ENCODE assay signal across 19 cellular contexts in genomic region chr22:36097880-36098279, GRCh38.
DNase-seq lines count a peak whose midpoint lies in the region; ATAC-seq, FAIRE-seq and TF ChIP-seq lines count a peak whose summit lies in the region.
"Had no signal": no experiment of that assay in that cellular context is flagged by ENCODE, and none has a peak within 500 bp of the region (broad histone marks: within the 10 kb centered on the region; RNA-seq: fewer than 3 reads in every experiment).

No MANE protein-coding gene starts in this region.

- H3K9ac ChIP-seq in kidney (ENCODE audit: low read length in 2 of 2) = no peak overlapping the region

- no peak for TF ChIP-seq POLR2A in A549 (IDR thresholded peaks at IDR 0.05; ENCODE audit: low read length)

- no peak for TF ChIP-seq EP300 in A549 (IDR thresholded peaks at IDR 0.05)

- no peaks in the 10 kb centered on the region for H3K36me3 ChIP-seq in HEK293 (ENCODE audit: control insufficient read depth in 2 of 2, insufficient read depth in 1 of 2, low read length in 2 of 2)
- H3K36me3 ChIP-seq in bronchial epithelial cell (ENCODE audit: control insufficient read depth, insufficient read depth, low read length) = no peaks in the 10 kb centered on the region
- H3K36me3 ChIP-seq in kidney (ENCODE audit: control insufficient read depth in 1 of 2, insufficient read depth in 2 of 2, low read length in 2 of 2) = no peaks in the 10 kb centered on the region

- no peak for DNase-seq in A549 (ENCODE audit: low read depth in 1 of 2, low spot score in 1 of 2)
- peak; percentile 38 for DNase-seq in bronchial epithelial cell (ENCODE audit: low read depth)
- peak; percentile 24 for DNase-seq in kidney
- no peak for DNase-seq in midbrain (lab: John Stamatoyannopoulos, UW)
- no peak for DNase-seq in anterior cingulate cortex (lab: John Stamatoyannopoulos, UW)
- DNase-seq: C1 segment of cervical spinal cord; Caco-2; CD8-positive, alpha-beta T cell; KG1; MM.1S; NCI-H2029; NCI-H446; NCI-H524 treated with DMSO at 0.1 percent for 48 hours; NCI-H82; NK-92 treated with Interleukin-12 subunit alpha and Interleukin-12 subunit beta, amount 100 ng/mL, for 24 hours; PC-3 had no signal

- intact Hi-C loops in kidney (cut with DNase I) = no loop called here

- no peak for TF ChIP-seq RAD21 in A549 (conservative IDR thresholded peaks at IDR 0.05 in 1 of 2, IDR thresholded peaks at IDR 0.05 in 1 of 2)

- no peak overlapping the region for H3K27ac ChIP-seq in A549
- no peak overlapping the region for H3K27ac ChIP-seq in HEK293 (ENCODE audit: extremely low read depth, low read depth, low read length)
- H3K27ac ChIP-seq in kidney (ENCODE audit: low read depth in 2 of 2, low read length in 2 of 2) = no peak overlapping the region

- CTCF ChIA-PET in A549 (lab: Yijun Ruan, JAX) (no interaction called here), HEK293 (lab: Yijun Ruan, JAX) (interaction anchor here (0.6 kb wide), 1 partner anchor 163 kb away, joined by 6 read pairs; no protein-coding TSS in a partner anchor)

- H3K4me1 ChIP-seq in A549 = no peaks in the 10 kb centered on the region
- H3K4me1 ChIP-seq in HEK293 (ENCODE audit: control insufficient read depth, insufficient read depth, low read length) = no peaks in the 10 kb centered on the region
- H3K4me1 ChIP-seq in kidney (ENCODE audit: control insufficient read depth in 1 of 2, insufficient read depth in 1 of 2, low read depth in 1 of 2, low read length in 2 of 2) = no peaks in the 10 kb centered on the region
- H3K4me1 ChIP-seq: Caco-2 had no signal

- WGBS in A549 (ENCODE audit: missing lambda C conversion rate) = 84% methylated on average over 8 of the region's 8 CpGs

- POLR2A ChIA-PET in A549 (lab: Yijun Ruan, JAX) = no interaction called here
- POLR2A ChIA-PET in HEK293 (lab: Yijun Ruan, JAX) = no interaction called here

- no peak overlapping the region for H3K4me2 ChIP-seq in A549

- no peak for ATAC-seq in A549
- ATAC-seq in HG02759 (IDR thresholded peaks at IDR 0.05; ENCODE audit: unreplicated experiment) = no peak
- ATAC-seq: CD8-positive, alpha-beta T cell; PC-3 had no signal

- H3K4me3 ChIP-seq in A549 (no peak overlapping the region), HEK293 (ENCODE audit: low read depth, low read length) (no peak overlapping the region), bronchial epithelial cell (ENCODE audit: low read depth, low read length) (no peak overlapping the region), kidney (ENCODE audit: low read length in 2 of 2) (no peak overlapping the region)

- no peak for TF ChIP-seq CTCF in A549 (IDR thresholded peaks at IDR 0.05)
- no peak for TF ChIP-seq CTCF in HEK293 (tag by site-specific recombination; IDR thresholded peaks at IDR 0.05)
- no peak for TF ChIP-seq CTCF in bronchial epithelial cell (IDR thresholded peaks at IDR 0.05; ENCODE audit: insufficient read depth, low read length, severe bottlenecking)
- no peak for TF ChIP-seq CTCF in kidney (IDR thresholded peaks at IDR 0.05; ENCODE audit: borderline replicate concordance, extremely low read depth, insufficient read depth)

- FAIRE-seq in A549 (lab: Jason Lieb, UNC) = no peak
- FAIRE-seq in bronchial epithelial cell (lab: Jason Lieb, UNC) = no peak
- FAIRE-seq in kidney (lab: Jason Lieb, UNC) = no peak
- FAIRE-seq: G401.6 had no signal

- H3K27me3 ChIP-seq in bronchial epithelial cell (ENCODE audit: control insufficient read depth, insufficient read depth, low read length) = no peaks in the 10 kb centered on the region

- no peaks in the 10 kb centered on the region for H3K9me3 ChIP-seq in A549
- no peaks in the 10 kb centered on the region for H3K9me3 ChIP-seq in HEK293 (ENCODE audit: control insufficient read depth, insufficient read depth, low read depth, low read length)
- H3K9me3 ChIP-seq in kidney (ENCODE audit: control insufficient read depth in 1 of 2, low read length in 2 of 2) = no peaks in the 10 kb centered on the region
- H3K9me3 ChIP-seq: Caco-2 had no signal

TF ChIP-seq in A549, 52 proteins besides CTCF, POLR2A, EP300 and RAD21:
- no peak for TF ChIP-seq EHF (CRISPR knock-in tag; IDR thresholded peaks at IDR 0.05)
- TF ChIP-seq FOXS1 (CRISPR knock-in tag; IDR thresholded peaks at IDR 0.05) = no peak
- TF ChIP-seq PHF8 (IDR thresholded peaks at IDR 0.05; ENCODE audit: borderline replicate concordance, low read depth) = no peak
- TF ChIP-seq RFX5 (IDR thresholded peaks at IDR 0.05) = peak; percentile 83
- TF ChIP-seq FOSL2 (IDR thresholded peaks at IDR 0.05) = no peak
- no peak for TF ChIP-seq FOSL2 (CRISPR knock-in tag; IDR thresholded peaks at IDR 0.05)
TF ChIP-seq in A549: peak in this region for 1.

TF ChIP-seq in HEK293, 187 proteins besides CTCF, POLR2A, EP300 and RAD21:
- TF ChIP-seq EGR2 (tag by site-specific recombination; IDR thresholded peaks at IDR 0.05; ENCODE audit: low read depth) (0 out of 2 replicates have a peak, but pooled peaks have one; percentile 12), SP2 (tag by site-specific recombination; IDR thresholded peaks at IDR 0.05) (no peak), ZNF521 (tag by site-specific recombination; IDR thresholded peaks at IDR 0.05) (no peak), ZNF645 (tag by site-specific recombination; IDR thresholded peaks at IDR 0.05) (no peak), TCF7L2 (IDR thresholded peaks at IDR 0.05; ENCODE audit: borderline replicate concordance, low read depth, low read length) (no peak)

Comparison
In these comparisons a context has a peak if more than half of its experiments do, and no peak if none do; other contexts are left out.
1. DNase-seq: peak in bronchial epithelial cell (single experiment) and kidney (single experiment); none in A549 (0 of 2), midbrain (single experiment) and anterior cingulate cortex (0 of 58).